ENCODE assay signal across 2 cellular contexts in the genomic region with DNA sequence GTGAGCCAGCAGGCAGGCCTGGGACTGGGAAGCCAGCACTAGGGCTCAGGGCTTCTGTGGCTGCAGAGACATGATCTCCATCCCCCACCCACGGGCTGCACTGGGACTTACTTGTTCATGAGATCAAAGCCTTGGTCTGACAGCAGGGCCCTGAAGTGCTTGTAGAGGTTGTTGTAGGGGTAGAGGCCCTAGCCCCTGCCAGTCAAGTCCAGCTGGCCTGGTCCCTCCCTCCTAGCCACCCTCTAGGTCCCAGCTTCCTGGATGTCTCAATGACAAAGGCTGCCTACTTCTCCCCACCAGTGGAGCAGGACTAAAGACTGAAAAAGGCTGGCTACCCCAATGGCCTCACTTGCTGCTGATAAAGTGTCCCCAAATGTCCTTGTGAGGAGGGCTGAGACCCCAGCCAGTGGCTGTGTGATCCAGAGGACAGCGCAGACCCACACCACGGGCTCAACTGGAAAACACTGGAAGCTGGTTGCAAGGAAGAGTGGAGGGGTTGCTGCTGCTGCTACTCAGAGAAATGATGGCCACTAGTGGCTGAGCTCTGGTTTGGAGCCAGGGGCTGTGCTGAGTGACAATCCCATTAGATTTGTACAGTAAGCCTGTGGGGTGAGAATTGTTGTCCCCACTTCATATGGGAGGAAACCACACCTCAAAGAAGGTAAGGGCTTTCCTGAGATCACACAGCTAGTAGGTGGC.
TF ChIP-seq lines count a peak whose summit lies in the region.

No MANE protein-coding gene starts in this region.

TF ChIP-seq in HepG2, 621 proteins besides CTCF, POLR2A, EP300 and RAD21:
- TF ChIP-seq ZNF816 (CRISPR knock-in tag; IDR thresholded peaks at IDR 0.05; ENCODE audit: borderline replicate concordance) (no peak), TCF7 (IDR thresholded peaks at IDR 0.05; ENCODE audit: low read depth) (0 out of 2 replicates have a peak, but pooled peaks have one; percentile 6), ZNF891 (CRISPR knock-in tag; IDR thresholded peaks at IDR 0.05) (0 out of 2 replicates have a peak, but pooled peaks have one; percentile 20), ZNF546 (CRISPR knock-in tag; conservative IDR thresholded peaks at IDR 0.05) (no peak), ZNF737 (CRISPR knock-in tag; IDR thresholded peaks at IDR 0.05; ENCODE audit: borderline replicate concordance) (no peak), SALL1 (CRISPR knock-in tag; IDR thresholded peaks at IDR 0.05) (peak; percentile 7; the same call in 1 of the 2 replicates), SOX5 (CRISPR knock-in tag; IDR thresholded peaks at IDR 0.05; ENCODE audit: borderline replicate concordance) (no peak), GTF2F1 (IDR thresholded peaks at IDR 0.05; ENCODE audit: low read length) (no peak), GATA4 (IDR thresholded peaks at IDR 0.05; ENCODE audit: borderline replicate concordance, low read depth) (no peak)
- TF ChIP-seq, protein P1, sequence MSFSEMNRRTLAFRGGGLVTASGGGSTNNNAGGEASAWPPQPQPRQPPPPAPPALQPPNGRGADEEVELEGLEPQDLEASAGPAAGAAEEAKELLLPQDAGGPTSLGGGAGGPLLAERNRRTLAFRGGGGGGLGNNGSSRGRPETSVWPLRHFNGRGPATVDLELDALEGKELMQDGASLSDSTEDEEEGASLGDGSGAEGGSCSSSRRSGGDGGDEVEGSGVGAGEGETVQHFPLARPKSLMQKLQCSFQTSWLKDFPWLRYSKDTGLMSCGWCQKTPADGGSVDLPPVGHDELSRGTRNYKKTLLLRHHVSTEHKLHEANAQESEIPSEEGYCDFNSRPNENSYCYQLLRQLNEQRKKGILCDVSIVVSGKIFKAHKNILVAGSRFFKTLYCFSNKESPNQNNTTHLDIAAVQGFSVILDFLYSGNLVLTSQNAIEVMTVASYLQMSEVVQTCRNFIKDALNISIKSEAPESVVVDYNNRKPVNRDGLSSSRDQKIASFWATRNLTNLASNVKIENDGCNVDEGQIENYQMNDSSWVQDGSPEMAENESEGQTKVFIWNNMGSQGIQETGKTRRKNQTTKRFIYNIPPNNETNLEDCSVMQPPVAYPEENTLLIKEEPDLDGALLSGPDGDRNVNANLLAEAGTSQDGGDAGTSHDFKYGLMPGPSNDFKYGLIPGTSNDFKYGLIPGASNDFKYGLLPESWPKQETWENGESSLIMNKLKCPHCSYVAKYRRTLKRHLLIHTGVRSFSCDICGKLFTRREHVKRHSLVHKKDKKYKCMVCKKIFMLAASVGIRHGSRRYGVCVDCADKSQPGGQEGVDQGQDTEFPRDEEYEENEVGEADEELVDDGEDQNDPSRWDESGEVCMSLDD (CRISPR knock-in tag; IDR thresholded peaks at IDR 0.05; ENCODE audit: borderline replicate concordance), result no peak
- TF ChIP-seq, protein P2, sequence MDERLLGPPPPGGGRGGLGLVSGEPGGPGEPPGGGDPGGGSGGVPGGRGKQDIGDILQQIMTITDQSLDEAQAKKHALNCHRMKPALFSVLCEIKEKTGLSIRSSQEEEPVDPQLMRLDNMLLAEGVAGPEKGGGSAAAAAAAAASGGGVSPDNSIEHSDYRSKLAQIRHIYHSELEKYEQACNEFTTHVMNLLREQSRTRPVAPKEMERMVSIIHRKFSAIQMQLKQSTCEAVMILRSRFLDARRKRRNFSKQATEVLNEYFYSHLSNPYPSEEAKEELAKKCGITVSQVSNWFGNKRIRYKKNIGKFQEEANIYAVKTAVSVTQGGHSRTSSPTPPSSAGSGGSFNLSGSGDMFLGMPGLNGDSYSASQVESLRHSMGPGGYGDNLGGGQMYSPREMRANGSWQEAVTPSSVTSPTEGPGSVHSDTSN (CRISPR knock-in tag; IDR thresholded peaks at IDR 0.05), result peak; percentile 54; the same call in 1 of the 2 replicates
- TF ChIP-seq, protein P3, sequence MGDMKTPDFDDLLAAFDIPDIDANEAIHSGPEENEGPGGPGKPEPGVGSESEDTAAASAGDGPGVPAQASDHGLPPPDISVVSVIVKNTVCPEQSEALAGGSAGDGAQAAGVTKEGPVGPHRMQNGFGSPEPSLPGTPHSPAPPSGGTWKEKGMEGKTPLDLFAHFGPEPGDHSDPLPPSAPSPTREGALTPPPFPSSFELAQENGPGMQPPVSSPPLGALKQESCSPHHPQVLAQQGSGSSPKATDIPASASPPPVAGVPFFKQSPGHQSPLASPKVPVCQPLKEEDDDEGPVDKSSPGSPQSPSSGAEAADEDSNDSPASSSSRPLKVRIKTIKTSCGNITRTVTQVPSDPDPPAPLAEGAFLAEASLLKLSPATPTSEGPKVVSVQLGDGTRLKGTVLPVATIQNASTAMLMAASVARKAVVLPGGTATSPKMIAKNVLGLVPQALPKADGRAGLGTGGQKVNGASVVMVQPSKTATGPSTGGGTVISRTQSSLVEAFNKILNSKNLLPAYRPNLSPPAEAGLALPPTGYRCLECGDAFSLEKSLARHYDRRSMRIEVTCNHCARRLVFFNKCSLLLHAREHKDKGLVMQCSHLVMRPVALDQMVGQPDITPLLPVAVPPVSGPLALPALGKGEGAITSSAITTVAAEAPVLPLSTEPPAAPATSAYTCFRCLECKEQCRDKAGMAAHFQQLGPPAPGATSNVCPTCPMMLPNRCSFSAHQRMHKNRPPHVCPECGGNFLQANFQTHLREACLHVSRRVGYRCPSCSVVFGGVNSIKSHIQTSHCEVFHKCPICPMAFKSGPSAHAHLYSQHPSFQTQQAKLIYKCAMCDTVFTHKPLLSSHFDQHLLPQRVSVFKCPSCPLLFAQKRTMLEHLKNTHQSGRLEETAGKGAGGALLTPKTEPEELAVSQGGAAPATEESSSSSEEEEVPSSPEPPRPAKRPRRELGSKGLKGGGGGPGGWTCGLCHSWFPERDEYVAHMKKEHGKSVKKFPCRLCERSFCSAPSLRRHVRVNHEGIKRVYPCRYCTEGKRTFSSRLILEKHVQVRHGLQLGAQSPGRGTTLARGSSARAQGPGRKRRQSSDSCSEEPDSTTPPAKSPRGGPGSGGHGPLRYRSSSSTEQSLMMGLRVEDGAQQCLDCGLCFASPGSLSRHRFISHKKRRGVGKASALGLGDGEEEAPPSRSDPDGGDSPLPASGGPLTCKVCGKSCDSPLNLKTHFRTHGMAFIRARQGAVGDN (CRISPR knock-in tag; IDR thresholded peaks at IDR 0.05), result peak; percentile 27; the same call in 1 of the 2 replicates
- TF ChIP-seq, protein P4, sequence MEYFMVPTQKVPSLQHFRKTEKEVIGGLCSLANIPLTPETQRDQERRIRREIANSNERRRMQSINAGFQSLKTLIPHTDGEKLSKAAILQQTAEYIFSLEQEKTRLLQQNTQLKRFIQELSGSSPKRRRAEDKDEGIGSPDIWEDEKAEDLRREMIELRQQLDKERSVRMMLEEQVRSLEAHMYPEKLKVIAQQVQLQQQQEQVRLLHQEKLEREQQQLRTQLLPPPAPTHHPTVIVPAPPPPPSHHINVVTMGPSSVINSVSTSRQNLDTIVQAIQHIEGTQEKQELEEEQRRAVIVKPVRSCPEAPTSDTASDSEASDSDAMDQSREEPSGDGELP (IDR thresholded peaks at IDR 0.05; ENCODE audit: borderline replicate concordance, low read depth), result no peak
- TF ChIP-seq, protein P5, sequence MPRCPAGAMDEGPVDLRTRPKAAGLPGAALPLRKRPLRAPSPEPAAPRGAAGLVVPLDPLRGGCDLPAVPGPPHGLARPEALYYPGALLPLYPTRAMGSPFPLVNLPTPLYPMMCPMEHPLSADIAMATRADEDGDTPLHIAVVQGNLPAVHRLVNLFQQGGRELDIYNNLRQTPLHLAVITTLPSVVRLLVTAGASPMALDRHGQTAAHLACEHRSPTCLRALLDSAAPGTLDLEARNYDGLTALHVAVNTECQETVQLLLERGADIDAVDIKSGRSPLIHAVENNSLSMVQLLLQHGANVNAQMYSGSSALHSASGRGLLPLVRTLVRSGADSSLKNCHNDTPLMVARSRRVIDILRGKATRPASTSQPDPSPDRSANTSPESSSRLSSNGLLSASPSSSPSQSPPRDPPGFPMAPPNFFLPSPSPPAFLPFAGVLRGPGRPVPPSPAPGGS (CRISPR knock-in tag; IDR thresholded peaks at IDR 0.05), result 0 out of 2 replicates have a peak, but pooled peaks have one; percentile 37
TF ChIP-seq in HepG2: peak in this region for 6.

TF ChIP-seq in GM12891, 5 proteins besides CTCF, POLR2A, EP300 and RAD21:
- no peak for TF ChIP-seq PAX5 (IDR thresholded peaks at IDR 0.05; ENCODE audit: insufficient read depth, low read length, severe bottlenecking)
- no peak for TF ChIP-seq POU2F2 (IDR thresholded peaks at IDR 0.05; ENCODE audit: low read depth, low read length)
- no peak for TF ChIP-seq POLR2AphosphoS5 (IDR thresholded peaks at IDR 0.05; ENCODE audit: low read depth, low read length)
- no peak for TF ChIP-seq SPI1 (IDR thresholded peaks at IDR 0.05; ENCODE audit: low read depth, low read length)
